Comparison of ENCODE assay signal across 18 cellular contexts in the genomic region with DNA sequence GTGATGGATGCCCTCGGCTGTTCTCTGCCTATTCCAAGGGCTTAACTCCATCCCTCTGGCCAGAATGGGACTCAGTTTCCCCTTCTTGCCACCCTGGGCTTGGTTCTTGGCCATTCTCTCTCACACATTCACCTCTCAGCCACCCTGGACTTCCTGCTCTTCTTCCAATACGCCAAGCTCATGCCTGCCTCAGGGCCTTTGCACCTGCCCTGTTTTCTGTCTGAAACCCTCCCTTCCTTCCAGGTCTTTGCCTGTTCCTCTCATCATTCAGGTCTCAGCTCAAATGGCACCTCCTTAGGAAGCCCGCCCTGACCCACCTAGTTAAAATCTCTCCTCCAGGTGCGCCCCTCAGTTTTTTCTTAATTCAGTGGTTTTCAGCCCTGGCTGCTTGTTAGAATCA.
A peak's percentile ranks its signal among the peaks of the same experiment; 100 is the strongest.
DNase-seq lines count a peak whose midpoint lies in the region; ATAC-seq, FAIRE-seq and TF ChIP-seq lines count a peak whose summit lies in the region.
"Had no signal": no experiment of that assay in that cellular context is flagged by ENCODE, and none has a peak within 500 bp of the region (broad histone marks: within the 10 kb centered on the region; RNA-seq: fewer than 3 reads in every experiment).

No MANE protein-coding gene starts in this region.

- H3K36me3 ChIP-seq in H1 (ENCODE audit: control insufficient read depth in 2 of 4, insufficient read depth in 4 of 4, low read length in 3 of 4) (no peaks in the 10 kb centered on the region), gastrocnemius medialis (no peaks in the 10 kb centered on the region)
- H3K36me3 ChIP-seq: MG63 had no signal

- H3K27ac ChIP-seq in H1 (ENCODE audit: low read depth, low read length) (no peak overlapping the region), gastrocnemius medialis (peak overlapping the region; percentile 40 to 73 (median 70))
- H3K27ac ChIP-seq: 22Rv1, C4-2B had no signal

- H4K8ac ChIP-seq in H1 (ENCODE audit: extremely low read depth, insufficient read depth, low read length), result no peak overlapping the region

- no peaks in the 10 kb centered on the region for H3K79me2 ChIP-seq in H1 (ENCODE audit: control insufficient read depth in 1 of 2, insufficient read depth in 2 of 2, low read length in 2 of 2)

- CTCF ChIA-PET in activated CD8-positive, alpha-beta memory T cell treated with anti-CD3 and anti-CD28 coated beads, Interleukin-2, amount 10 ng/mL, durations not matched to agents 7 days and 5 days (lab: Charles Lee), result interaction anchor here (1.1 kb wide), 1 partner anchor 100 kb away, joined by 3 read pairs; no protein-coding TSS in a partner anchor
- CTCF ChIA-PET in H1 (lab: Charles Lee; ENCODE audit: partially characterized antibody), result interaction anchor here (0.7 to 9.4 kb wide), 13 partner anchors 10 to 90 kb away, joined by 3 to 64 read pairs (median 6); no protein-coding TSS in a partner anchor

- no peak overlapping the region for H2AFZ ChIP-seq in H1 (ENCODE audit: low read length)
- H2AFZ ChIP-seq: GM23338 had no signal

- H3K18ac ChIP-seq in H1 (ENCODE audit: extremely low read depth, low read length), result no peak overlapping the region

- peaks cover 3% of the 10 kb centered on the region for H3K27me3 Mint-ChIP-seq in activated CD8-positive, alpha-beta memory T cell treated with anti-CD3 and anti-CD28 coated beads, Interleukin-2, amount 10 ng/mL, durations not matched to agents 7 days and 5 days
- no peaks in the 10 kb centered on the region for H3K27me3 Mint-ChIP-seq in IgD-negative memory B cell

- H4K20me1 ChIP-seq in H1 (replicated peaks in 1 of 2; ENCODE audit: control insufficient read depth in 1 of 2, insufficient read depth in 2 of 2, low read length in 2 of 2), result no peaks in the 10 kb centered on the region

- no peaks in the 10 kb centered on the region for H3K36me3 Mint-ChIP-seq in activated CD8-positive, alpha-beta memory T cell treated with anti-CD3 and anti-CD28 coated beads, Interleukin-2, amount 10 ng/mL, durations not matched to agents 7 days and 5 days
- no peaks in the 10 kb centered on the region for H3K36me3 Mint-ChIP-seq in IgD-negative memory B cell
- H3K36me3 Mint-ChIP-seq: CD8-positive, alpha-beta memory T cell had no signal

- no peak overlapping the region for H3K27ac Mint-ChIP-seq in activated CD8-positive, alpha-beta memory T cell treated with anti-CD3 and anti-CD28 coated beads, Interleukin-2, amount 10 ng/mL, durations not matched to agents 7 days and 5 days
- peak overlapping the region in 2 of 3 donors; percentile 82 to 86 for H3K27ac Mint-ChIP-seq in IgD-negative memory B cell
- H3K27ac Mint-ChIP-seq: GM23338 had no signal

- H3K14ac ChIP-seq in H1 (ENCODE audit: insufficient read length), result no peak overlapping the region

- H3K23ac ChIP-seq in H1 (ENCODE audit: insufficient read length), result no peak overlapping the region

- no peak overlapping the region for H2BK5ac ChIP-seq in H1 (ENCODE audit: low read depth, low read length)

- H4K91ac ChIP-seq in H1 (replicated peaks; ENCODE audit: insufficient read length, low read length), result no peak overlapping the region

- no peak for TF ChIP-seq EP300 in H1 (IDR thresholded peaks at IDR 0.05; ENCODE audit: borderline replicate concordance in 1 of 2, low read depth in 2 of 2, low read length in 2 of 2)

- H3K4ac ChIP-seq in H1 (replicated peaks; ENCODE audit: insufficient read length, low read depth, low read length), result no peak overlapping the region

- no peak overlapping the region for H2BK12ac ChIP-seq in H1 (ENCODE audit: low read depth, low read length)

- no peak overlapping the region for H3K9ac ChIP-seq in H1 (replicated peaks in 1 of 4; ENCODE audit: extremely low read depth in 1 of 4, low read depth in 3 of 4, low read length in 3 of 4)

- FAIRE-seq in H1 (lab: Jason Lieb, UNC), result no peak
- FAIRE-seq: G401.6 had no signal

- POLR2A ChIA-PET in H1 (lab: Charles Lee; ENCODE audit: partially characterized antibody), result no interaction called here

- H2BK20ac ChIP-seq in H1 (ENCODE audit: low read length), result no peak overlapping the region

- intact Hi-C loops in gastrocnemius medialis (cut with DNase I; ENCODE audit: low total_unique reads), result no loop called here

- no peaks in the 10 kb centered on the region for H3K9me3 Mint-ChIP-seq in activated CD8-positive, alpha-beta memory T cell treated with anti-CD3 and anti-CD28 coated beads, Interleukin-2, amount 10 ng/mL, durations not matched to agents 7 days and 5 days (ENCODE audit: low read depth)
- H3K9me3 Mint-ChIP-seq in IgD-negative memory B cell, result peaks cover 0 to 5% (median 2%) of the 10 kb centered on the region in 3 donors
- H3K9me3 Mint-ChIP-seq: CD8-positive, alpha-beta memory T cell; GM23338 had no signal

- H3K4me2 ChIP-seq in H1 (ENCODE audit: insufficient read depth in 1 of 2, low read depth in 2 of 2, low read length in 2 of 2), result no peak overlapping the region
- H3K4me2 ChIP-seq: GM23338 had no signal

- no peak for ATAC-seq in activated CD8-positive, alpha-beta memory T cell treated with anti-CD3 and anti-CD28 coated beads, Interleukin-2, amount 10 ng/mL, durations not matched to agents 7 days and 5 days
- ATAC-seq in gastrocnemius medialis, result no peak
- ATAC-seq: GM23338, HCT116 had no signal

- no peak for TF ChIP-seq RAD21 in H1 (IDR thresholded peaks at IDR 0.05 in 1 of 2, conservative IDR thresholded peaks at IDR 0.05 in 1 of 2; ENCODE audit: low read depth in 2 of 2, low read length in 2 of 2)

- H3K9me3 ChIP-seq in H1 (ENCODE audit: insufficient read depth in 2 of 2, low read depth in 1 of 2, low read length in 1 of 2) (no peaks in the 10 kb centered on the region), gastrocnemius medialis (no peaks in the 10 kb centered on the region)
- H3K9me3 ChIP-seq: MG63 had no signal

- no peaks in the 10 kb centered on the region for H3K27me3 ChIP-seq in H1 (replicated peaks in 1 of 4; ENCODE audit: control insufficient read depth in 3 of 4, extremely low read depth in 1 of 4, insufficient read depth in 3 of 4, low read length in 3 of 4)
- H3K27me3 ChIP-seq in gastrocnemius medialis, result no peaks in the 10 kb centered on the region
- H3K27me3 ChIP-seq: MG63 had no signal

- H2BK120ac ChIP-seq in H1 (replicated peaks; ENCODE audit: low read depth, low read length), result no peak overlapping the region

- no peak overlapping the region for H3K4me3 Mint-ChIP-seq in activated CD8-positive, alpha-beta memory T cell treated with anti-CD3 and anti-CD28 coated beads, Interleukin-2, amount 10 ng/mL, durations not matched to agents 7 days and 5 days
- H3K4me3 Mint-ChIP-seq in IgD-negative memory B cell, result peak overlapping the region in 1 of 4 donors; percentile 54
- H3K4me3 Mint-ChIP-seq: GM23338 had no signal

- in situ Hi-C loops in gastrocnemius medialis (cut with MboI; ENCODE audit: low sequenced_read_pairs in 4 of 4), result no loop called here

- H3K56ac ChIP-seq in H1 (replicated peaks; ENCODE audit: insufficient read length, low read depth, low read length), result no peak overlapping the region

- peaks cover 0 to 3% (median 2%) of the 10 kb centered on the region in 4 experiments; a peak in 2 of 7 replicates for H3K4me1 ChIP-seq in H1 (replicated peaks in 1 of 4; ENCODE audit: control insufficient read depth in 3 of 4, insufficient read depth in 4 of 4, low read length in 3 of 4)
- H3K4me1 ChIP-seq in gastrocnemius medialis, result peaks cover 10 to 16% of the 10 kb centered on the region in 2 donors

- TF ChIP-seq CTCF in H1 (IDR thresholded peaks at IDR 0.05; ENCODE audit: control extremely low read depth in 1 of 3, insufficient read depth in 1 of 3, low read depth in 1 of 3, low read length in 3 of 3), result no peak
- TF ChIP-seq CTCF in gastrocnemius medialis (IDR thresholded peaks at IDR 0.05 in 4 of 5, conservative IDR thresholded peaks at IDR 0.05 in 1 of 5), result no peak

- H3K23me2 ChIP-seq in H1 (ENCODE audit: low read depth, low read length), result no peaks in the 10 kb centered on the region

- H3K4me1 Mint-ChIP-seq in activated CD8-positive, alpha-beta memory T cell treated with anti-CD3 and anti-CD28 coated beads, Interleukin-2, amount 10 ng/mL, durations not matched to agents 7 days and 5 days, result peaks cover 8% of the 10 kb centered on the region
- peaks cover 35 to 45% (median 40%) of the 10 kb centered on the region in 3 donors for H3K4me1 Mint-ChIP-seq in IgD-negative memory B cell
- H3K4me1 Mint-ChIP-seq: GM23338 had no signal

- H2AK5ac ChIP-seq in H1 (ENCODE audit: low read depth, low read length), result no peak overlapping the region

- no peaks in the 10 kb centered on the region; the same call in none of the 2 replicates for H3K79me1 ChIP-seq in H1 (ENCODE audit: low read depth, low read length)

- H4K5ac ChIP-seq in H1 (ENCODE audit: insufficient read length, low read depth, low read length), result no peak overlapping the region

- H2BK15ac ChIP-seq in H1 (ENCODE audit: low read length), result no peak overlapping the region

- H3K4me3 ChIP-seq in H1 (ENCODE audit: extremely low read depth in 1 of 4, insufficient read depth in 2 of 4, low read depth in 3 of 4, low read length in 4 of 4), result no peak overlapping the region
- H3K4me3 ChIP-seq in gastrocnemius medialis, result no peak overlapping the region
- H3K4me3 ChIP-seq: GM23338, MG63 had no signal

- no peak for TF ChIP-seq POLR2A in H1 (IDR thresholded peaks at IDR 0.05; ENCODE audit: control extremely low read depth in 1 of 2, low read depth in 2 of 2, low read length in 2 of 2)
- TF ChIP-seq POLR2A in gastrocnemius medialis (IDR thresholded peaks at IDR 0.05), result no peak

- 89% methylated on average over 4 of the region's 4 CpGs; no CpG with 5 or more reads in 1 of the 2 experiments for WGBS in H1 (ENCODE audit: extremely low coverage in 1 of 2, insufficient coverage in 1 of 2, insufficient read length in 1 of 2, insufficient replicate concordance in 2 of 2, low coverage in 1 of 2, low lambda C conversion rate in 2 of 2, missing lambda C conversion rate in 1 of 2), 2 experiments

- peak; percentile 15 for DNase-seq in activated CD8-positive, alpha-beta memory T cell treated with anti-CD3 and anti-CD28 coated beads for 24 hours
- DNase-seq in activated CD8-positive, alpha-beta memory T cell treated with anti-CD3 and anti-CD28 coated beads, Interleukin-2, amount 10 ng/mL, durations not matched to agents 7 days and 5 days, result no peak
- DNase-seq in H1 (ENCODE audit: low read depth in 1 of 2, low spot score in 2 of 2) (no peak), gastrocnemius medialis (no peak), H4 (ENCODE audit: low spot score) (no peak)
- DNase-seq in activated T-cell treated with anti-CD3 and anti-CD28 coated beads, Interleukin-2, amount 50 U/mL, for 1 hour, result no peak
- no peak for DNase-seq in stimulated activated CD4-positive, alpha-beta T cell treated with anti-CD3 and anti-CD28 coated beads, Interleukin-2, amount 100 ng/mL, for 24 hours
- DNase-seq: ACHN; Calu3; CD8-positive, alpha-beta memory T cell; MG63; NCI-H187 treated with DMSO at 0.1 percent for 48 hours had no signal

TF ChIP-seq in H1, 55 proteins besides CTCF, POLR2A, EP300 and RAD21:
- TF ChIP-seq ASH2L (IDR thresholded peaks at IDR 0.05; ENCODE audit: low read length) (no peak), KDM1A (IDR thresholded peaks at IDR 0.05; ENCODE audit: borderline replicate concordance, low read length) (peak; percentile 57; the same call in 1 of the 2 replicates)
